Comparison of ENCODE assay signal across 8 cellular contexts in the genomic region with DNA sequence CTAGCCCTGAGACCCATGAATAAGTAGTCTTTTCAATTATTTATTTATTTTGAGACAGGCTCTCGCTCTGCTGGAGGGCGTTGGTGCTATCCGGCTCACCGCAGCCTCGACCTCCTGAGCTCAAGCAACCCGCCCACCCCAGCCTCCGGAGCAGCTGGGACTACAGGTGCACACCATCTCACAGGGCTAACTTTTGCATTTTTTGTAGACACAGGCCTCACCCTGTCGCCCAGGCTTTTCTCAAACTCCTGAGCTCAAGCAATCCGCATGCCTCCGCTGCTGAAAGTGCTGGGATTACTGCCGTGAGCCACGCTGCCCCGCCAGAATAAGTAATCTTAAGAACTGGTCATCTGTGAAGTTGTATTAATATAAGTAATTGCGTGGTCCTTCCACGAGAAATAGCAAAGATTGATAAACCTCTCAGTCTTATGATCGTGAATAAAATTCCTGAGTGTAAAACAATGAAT. TPM values are rescaled to one million over a fixed set of nuclear protein-coding genes. Genes with fewer than 3 reads are reported as not detected.
DNase-seq lines count a peak whose midpoint lies in the region; ATAC-seq and TF ChIP-seq lines count a peak whose summit lies in the region.

No MANE protein-coding gene starts in this region.

- peaks cover 24% of the 10 kb centered on the region for H3K4me1 Mint-ChIP-seq in type B pancreatic cell (ENCODE audit: unreplicated experiment)

- H3K4me1 ChIP-seq in BE2C (peaks cover 9% of the 10 kb centered on the region), muscle layer of duodenum (ENCODE audit: control insufficient read depth in 1 of 2, insufficient read depth in 2 of 2, low read length in 2 of 2) (peaks cover 0 to 34% of the 10 kb centered on the region in 2 donors)

- DNase-seq in BE2C: no peak
- DNase-seq in NCI-H2227 treated with DMSO at 0.1 percent for 48 hours (lab: John Stamatoyannopoulos, UW): peak; percentile 84
- DNase-seq in astrocyte of the spinal cord (ENCODE audit: low read depth, low spot score): peak; percentile 90
- no peak for DNase-seq in type B pancreatic cell (ENCODE audit: extremely low spot score, unreplicated experiment)

- H3K36me3 ChIP-seq in BE2C (no peaks in the 10 kb centered on the region), muscle layer of duodenum (ENCODE audit: control insufficient read depth in 1 of 2, insufficient read depth in 2 of 2, low read length in 2 of 2) (peaks cover 0 to 11% of the 10 kb centered on the region in 2 donors)

- H3K27ac ChIP-seq in muscle layer of duodenum (ENCODE audit: low read length): peak overlapping the region; percentile 74

- in situ Hi-C loops in astrocyte of the spinal cord (cut with HindIII; ENCODE audit: low sequenced_read_pairs): no loop called here

- H3K27ac Mint-ChIP-seq in type B pancreatic cell: no peak overlapping the region

- H3K4me3 ChIP-seq in BE2C (ENCODE audit: low read depth, low read length) (peak overlapping the region; percentile 81), astrocyte of the spinal cord (ENCODE audit: low read depth, low read length) (peak overlapping the region; percentile 35), muscle layer of duodenum (ENCODE audit: low read depth in 1 of 2, low read length in 2 of 2) (peak overlapping the region; percentile 49 to 72)

- H3K27me3 Mint-ChIP-seq in type B pancreatic cell: peaks cover 96% of the 10 kb centered on the region

- H3K9me3 Mint-ChIP-seq in type B pancreatic cell: no peaks in the 10 kb centered on the region

- ATAC-seq in HG03432 (IDR thresholded peaks at IDR 0.05; ENCODE audit: unreplicated experiment): no peak
- ATAC-seq in GM19351 (IDR thresholded peaks at IDR 0.05; ENCODE audit: unreplicated experiment): no peak
- no peak for ATAC-seq in HG03175 (IDR thresholded peaks at IDR 0.05; ENCODE audit: unreplicated experiment)

- H3K9me3 ChIP-seq in BE2C (no peaks in the 10 kb centered on the region; the same call in 1 of the 2 replicates), muscle layer of duodenum (ENCODE audit: control insufficient read depth in 1 of 2, low read length in 2 of 2) (peaks cover 0 to 2% of the 10 kb centered on the region in 2 donors)

- H3K27me3 ChIP-seq in BE2C: peaks cover 46% of the 10 kb centered on the region
- peaks cover 45% of the 10 kb centered on the region for H3K27me3 ChIP-seq in muscle layer of duodenum (ENCODE audit: low read depth, low read length)

- H3K4me3 Mint-ChIP-seq in type B pancreatic cell: no peak overlapping the region

- no peaks in the 10 kb centered on the region for H3K36me3 Mint-ChIP-seq in type B pancreatic cell

- TF ChIP-seq CTCF in BE2C (IDR thresholded peaks at IDR 0.05; ENCODE audit: low read depth, low read length) (no peak), astrocyte of the spinal cord (IDR thresholded peaks at IDR 0.05; ENCODE audit: low read depth, low read length) (no peak), type B pancreatic cell (conservative IDR thresholded peaks at IDR 0.05) (no peak)

RNA-seq across cellular contexts. Expression of a gene that starts 1.6 kb away (rescaled TPM):
- 7.1 TPM for polyA plus RNA-seq in BE2C (2012; ENCODE audit: insufficient read depth, insufficient read length, low read depth)
- total RNA-seq in type B pancreatic cell (ENCODE audit: low replicate concordance): 0.34 and 0.74 TPM in 2 replicates

Comparison
In these comparisons a context has a peak if more than half of its experiments do, and no peak if none do; other contexts are left out.
1. DNase-seq: peak in NCI-H2227 treated with DMSO at 0.1 percent for 48 hours (single experiment) and astrocyte of the spinal cord (single experiment); none in BE2C (single experiment) and type B pancreatic cell (single experiment).
2. Peak in every context shown above with its lines, with median percentiles within 50 percentile points of each other: H3K4me3 ChIP-seq.